35 cellular contexts compared by ENCODE assay signal in the genomic region with DNA sequence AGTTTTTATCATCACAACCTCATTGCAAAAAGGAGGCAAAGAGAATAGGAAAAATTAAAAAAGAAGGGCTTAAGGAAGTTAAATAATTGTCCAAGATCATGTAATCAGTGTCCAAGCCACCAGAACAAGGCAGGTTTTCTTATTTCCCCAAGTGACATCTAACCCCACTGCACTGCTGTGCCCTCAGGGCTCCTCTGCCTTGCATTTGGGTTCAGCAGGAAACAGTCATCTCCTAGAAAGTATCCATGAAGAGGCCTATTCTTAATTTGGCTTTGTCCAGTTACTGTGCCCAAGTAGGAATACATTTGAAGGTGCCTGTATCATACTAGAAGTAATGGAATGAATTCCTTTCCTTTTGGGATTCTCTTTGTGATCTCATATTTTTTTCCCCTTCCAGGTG.
"Had no signal": no experiment of that assay in that cellular context is flagged by ENCODE, and none has a peak within 500 bp of the region (broad histone marks: within the 10 kb centered on the region; RNA-seq: fewer than 3 reads in every experiment).

No MANE protein-coding gene starts in this region.

- H3K27me3 ChIP-seq: ascending aorta, cardiac muscle cell had no signal

- H3K27ac Mint-ChIP-seq: activated B cell treated with CpG ODN at 0.5 μM for 24 hours; activated CD4-positive, alpha-beta memory T cell treated with anti-CD3 and anti-CD28 coated beads for 36 hours; activated CD4-positive, alpha-beta T cell treated with anti-CD3 and anti-CD28 coated beads, Interleukin-2, amount 10 ng/mL, durations not matched to agents 24 days and 14 days; activated CD8-positive, alpha-beta T cell treated with anti-CD3 and anti-CD28 coated beads for 36 hours; activated naive CD4-positive, alpha-beta T cell treated with anti-CD3 and anti-CD28 coated beads, Interleukin-2, amount 10 ng/mL, durations not matched to agents 7 days and 5 days; activated naive CD8-positive, alpha-beta T cell; activated naive CD8-positive, alpha-beta T cell treated with anti-CD3 and anti-CD28 coated beads, Interleukin-2, amount 10 ng/mL, durations not matched to agents 7 days and 5 days; activated naive CD8-positive, alpha-beta T cell treated with anti-CD3 and anti-CD28 coated beads, Interleukin-2, amount 50 U/mL, for 24 hours; activated T-helper 2 cell treated with anti-CD3 and anti-CD28 coated beads, Interferon-gamma antibody, Interleukin-2, Interleukin-4, amounts not matched to agents 10 μg/mL and 5 μg/mL and 100 μg/mL, durations not matched to agents 14 hours and 24 hours and 36 hours; brain; T-helper 1 cell treated with Interleukin-12 subunit alpha and Interleukin-12 subunit beta and Interleukin-4 antibody, amounts not matched to agents 30 μg/mL and 1 μg/mL, for 36 hours; T-helper 2 cell treated with Interferon-gamma antibody and Interleukin-4, amounts not matched to agents 5 μg/mL and 100 μg/mL, for 36 hours had no signal

- H3K4me1 ChIP-seq: ascending aorta had no signal

- H3K27ac ChIP-seq: ascending aorta, cardiac muscle cell, VCaP had no signal

- H3K9me3 Mint-ChIP-seq: activated B cell treated with CpG ODN at 0.5 μM for 24 hours; activated CD4-positive, alpha-beta memory T cell treated with anti-CD3 and anti-CD28 coated beads for 36 hours; activated CD4-positive, alpha-beta T cell treated with anti-CD3 and anti-CD28 coated beads, Interleukin-2, amount 10 ng/mL, durations not matched to agents 24 days and 14 days; activated CD8-positive, alpha-beta T cell treated with anti-CD3 and anti-CD28 coated beads for 36 hours; activated naive CD4-positive, alpha-beta T cell treated with anti-CD3 and anti-CD28 coated beads, Interleukin-2, amount 10 ng/mL, durations not matched to agents 7 days and 5 days; activated naive CD4-positive, alpha-beta T cell treated with anti-CD3 and anti-CD28 coated beads, Interleukin-2, amount 50 U/mL, for 24 hours; activated naive CD8-positive, alpha-beta T cell treated with anti-CD3 and anti-CD28 coated beads, Interleukin-2, amount 10 ng/mL, durations not matched to agents 7 days and 5 days; activated naive CD8-positive, alpha-beta T cell treated with anti-CD3 and anti-CD28 coated beads, Interleukin-2, amount 50 U/mL, for 24 hours; activated T-helper 2 cell treated with anti-CD3 and anti-CD28 coated beads, Interferon-gamma antibody, Interleukin-2, Interleukin-4, amounts not matched to agents 10 μg/mL and 5 μg/mL and 100 μg/mL, durations not matched to agents 14 hours and 24 hours and 36 hours; brain; central memory CD8-positive, alpha-beta T cell; T-helper 1 cell treated with Interleukin-12 subunit alpha and Interleukin-12 subunit beta and Interleukin-4 antibody, amounts not matched to agents 30 μg/mL and 1 μg/mL, for 36 hours; T-helper 2 cell treated with Interferon-gamma antibody and Interleukin-4, amounts not matched to agents 5 μg/mL and 100 μg/mL, for 36 hours had no signal

- H3K9me3 ChIP-seq: ascending aorta had no signal

- H3K27me3 Mint-ChIP-seq: activated B cell treated with CpG ODN at 0.5 μM for 24 hours; activated CD4-positive, alpha-beta memory T cell treated with anti-CD3 and anti-CD28 coated beads for 36 hours; activated CD4-positive, alpha-beta T cell treated with anti-CD3 and anti-CD28 coated beads, Interleukin-2, amount 10 ng/mL, durations not matched to agents 24 days and 14 days; activated CD8-positive, alpha-beta T cell treated with anti-CD3 and anti-CD28 coated beads for 36 hours; activated naive CD4-positive, alpha-beta T cell treated with anti-CD3 and anti-CD28 coated beads, Interleukin-2, amount 10 ng/mL, durations not matched to agents 7 days and 5 days; activated naive CD4-positive, alpha-beta T cell treated with anti-CD3 and anti-CD28 coated beads, Interleukin-2, amount 50 U/mL, for 24 hours; activated naive CD8-positive, alpha-beta T cell; activated naive CD8-positive, alpha-beta T cell treated with anti-CD3 and anti-CD28 coated beads, Interleukin-2, amount 10 ng/mL, durations not matched to agents 7 days and 5 days; activated naive CD8-positive, alpha-beta T cell treated with anti-CD3 and anti-CD28 coated beads, Interleukin-2, amount 50 U/mL, for 24 hours; brain; central memory CD8-positive, alpha-beta T cell had no signal

- DNase-seq: activated B cell treated with CpG ODN at 0.5 μM for 24 hours; activated CD4-positive, alpha-beta memory T cell treated with anti-CD3 and anti-CD28 coated beads for 36 hours; activated CD4-positive, alpha-beta T cell treated with anti-CD3 and anti-CD28 coated beads for 4 hours; activated CD4-positive, alpha-beta T cell treated with anti-CD3 and anti-CD28 coated beads, Interleukin-2, amount 10 ng/mL, durations not matched to agents 24 days and 14 days; activated CD4-positive, alpha-beta T cell treated with anti-CD3 and anti-CD28 coated beads, Interleukin-2, amount 50 U/mL, for 1 hour; activated CD4-positive, alpha-beta T cell treated with anti-CD3 and anti-CD28 coated beads, Interleukin-2, amount 50 U/mL, for 4 hours; activated CD4-positive, CD25-positive, alpha-beta regulatory T cell treated with anti-CD3 and anti-CD28 coated beads, Interleukin-2, amount 50 U/mL, for 72 hours; activated CD8-positive, alpha-beta memory T cell treated with anti-CD3 and anti-CD28 coated beads, Interleukin-2, amount 50 U/mL, for 4 hours; activated CD8-positive, alpha-beta T cell treated with anti-CD3 and anti-CD28 coated beads for 36 hours; activated effector memory CD4-positive, alpha-beta T cell treated with Interleukin-2 at 50 U/mL for 16 hours; activated gamma-delta T cell; activated naive CD4-positive, alpha-beta T cell treated with anti-CD3 and anti-CD28 coated beads, Interleukin-2, amount 10 ng/mL, durations not matched to agents 7 days and 5 days; activated naive CD4-positive, alpha-beta T cell treated with Interleukin-2 at 50 U/mL for 16 hours; activated naive CD8-positive, alpha-beta T cell treated with anti-CD3 and anti-CD28 coated beads, Interleukin-2, amount 10 ng/mL, durations not matched to agents 7 days and 5 days; activated naive CD8-positive, alpha-beta T cell treated with anti-CD3 and anti-CD28 coated beads, Interleukin-2, amount 50 U/mL, for 24 hours; activated T-cell treated with anti-CD3 and anti-CD28 coated beads for 4 hours; activated T-cell treated with anti-CD3 and anti-CD28 coated beads, Interleukin-2, amount 50 U/mL, for 1 hour; activated T-cell treated with anti-CD3 and anti-CD28 coated beads, Interleukin-2, amount 50 U/mL, for 48 hours; amygdala; anterior cingulate cortex; caudate nucleus; cerebellar nuclear complex; T-helper 1 cell; T-helper 2 cell; T-helper 9 cell had no signal

- H3K4me3 Mint-ChIP-seq: activated B cell treated with CpG ODN at 0.5 μM for 24 hours; activated CD4-positive, alpha-beta memory T cell treated with anti-CD3 and anti-CD28 coated beads for 36 hours; activated CD4-positive, alpha-beta T cell treated with anti-CD3 and anti-CD28 coated beads, Interleukin-2, amount 10 ng/mL, durations not matched to agents 24 days and 14 days; activated CD8-positive, alpha-beta T cell treated with anti-CD3 and anti-CD28 coated beads for 36 hours; activated naive CD4-positive, alpha-beta T cell treated with anti-CD3 and anti-CD28 coated beads, Interleukin-2, amount 10 ng/mL, durations not matched to agents 7 days and 5 days; activated naive CD4-positive, alpha-beta T cell treated with anti-CD3 and anti-CD28 coated beads, Interleukin-2, amount 50 U/mL, for 24 hours; activated naive CD8-positive, alpha-beta T cell; activated naive CD8-positive, alpha-beta T cell treated with anti-CD3 and anti-CD28 coated beads, Interleukin-2, amount 10 ng/mL, durations not matched to agents 7 days and 5 days; activated naive CD8-positive, alpha-beta T cell treated with anti-CD3 and anti-CD28 coated beads, Interleukin-2, amount 50 U/mL, for 24 hours; brain; central memory CD8-positive, alpha-beta T cell; T-helper 1 cell treated with Interleukin-12 subunit alpha and Interleukin-12 subunit beta and Interleukin-4 antibody, amounts not matched to agents 30 μg/mL and 1 μg/mL, for 36 hours; T-helper 2 cell treated with Interferon-gamma antibody and Interleukin-4, amounts not matched to agents 5 μg/mL and 100 μg/mL, for 36 hours had no signal

- H3K4me3 ChIP-seq: ascending aorta, cardiac muscle cell had no signal

- ATAC-seq: activated CD8-positive, alpha-beta T cell treated with anti-CD3 and anti-CD28 coated beads for 36 hours; activated naive CD8-positive, alpha-beta T cell treated with anti-CD3 and anti-CD28 coated beads, Interleukin-2, amount 50 U/mL, for 24 hours had no signal

- H3K4me1 Mint-ChIP-seq: activated CD4-positive, alpha-beta T cell treated with anti-CD3 and anti-CD28 coated beads, Interleukin-2, amount 10 ng/mL, durations not matched to agents 24 days and 14 days; activated naive CD4-positive, alpha-beta T cell treated with anti-CD3 and anti-CD28 coated beads, Interleukin-2, amount 10 ng/mL, durations not matched to agents 7 days and 5 days; activated naive CD4-positive, alpha-beta T cell treated with anti-CD3 and anti-CD28 coated beads, Interleukin-2, amount 50 U/mL, for 24 hours; activated naive CD8-positive, alpha-beta T cell treated with anti-CD3 and anti-CD28 coated beads, Interleukin-2, amount 10 ng/mL, durations not matched to agents 7 days and 5 days; brain; central memory CD8-positive, alpha-beta T cell had no signal
